ENCODE assay signal across 1 cellular context in the genomic region with DNA sequence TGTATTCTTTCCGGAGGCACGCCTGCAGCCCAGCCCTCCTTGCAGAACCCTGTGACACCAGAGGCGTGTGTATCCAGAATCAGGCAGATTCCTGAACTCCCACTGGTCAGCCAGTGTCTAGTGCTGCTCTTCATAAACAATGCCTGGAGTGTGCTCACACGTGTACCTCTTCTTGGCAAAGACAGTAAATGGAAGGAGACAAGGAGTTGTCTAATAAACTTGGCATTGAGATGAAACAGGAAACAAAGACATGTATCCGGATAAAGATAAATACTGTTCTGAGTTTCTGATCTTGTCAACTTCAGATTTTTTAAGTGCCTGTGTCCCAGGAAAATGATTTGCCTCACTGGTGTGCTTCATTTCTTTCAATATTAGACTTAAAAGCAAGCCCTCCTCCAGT.
TF ChIP-seq lines count a peak whose summit lies in the region.

No MANE protein-coding gene starts in this region.

TF ChIP-seq in endothelial cell of umbilical vein, 7 proteins besides CTCF, POLR2A, EP300 and RAD21 (continued from another document):
- TF ChIP-seq, protein P1, sequence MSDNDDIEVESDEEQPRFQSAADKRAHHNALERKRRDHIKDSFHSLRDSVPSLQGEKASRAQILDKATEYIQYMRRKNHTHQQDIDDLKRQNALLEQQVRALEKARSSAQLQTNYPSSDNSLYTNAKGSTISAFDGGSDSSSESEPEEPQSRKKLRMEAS (IDR thresholded peaks at IDR 0.05; ENCODE audit: insufficient read depth, insufficient read length) = no peak
